ENCODE assay signal across 17 cellular contexts in genomic region chr2:222904557-222905258, GRCh38. TPM values are rescaled to one million over a fixed set of nuclear protein-coding genes. Genes with fewer than 3 reads are reported as not detected.
DNase-seq lines count a peak whose midpoint lies in the region; ATAC-seq and TF ChIP-seq lines count a peak whose summit lies in the region.
"Had no signal": no experiment of that assay in that cellular context is flagged by ENCODE, and none has a peak within 500 bp of the region (broad histone marks: within the 10 kb centered on the region; RNA-seq: fewer than 3 reads in every experiment).

No MANE protein-coding gene starts in this region.

- H3K9ac ChIP-seq in fibroblast of lung (ENCODE audit: insufficient read depth, low read length): no peak overlapping the region

- H3K79me2 ChIP-seq in fibroblast of lung (ENCODE audit: control insufficient read depth, insufficient read depth, low read length): peaks cover 72% of the 10 kb centered on the region

- DNase-seq in WTC11 (ENCODE audit: low spot score) (no peak), fibroblast of lung (ENCODE audit: low read depth in 2 of 2) (peak; percentile 95 to 97), skeletal muscle cell (ENCODE audit: low read depth) (peak; percentile 80), posterior vena cava (ENCODE audit: low spot score) (no peak), GM20000 (ENCODE audit: low spot score) (no peak)
- DNase-seq in activated CD4-positive, alpha-beta T cell treated with anti-CD3 and anti-CD28 coated beads for 48 hours: no peak
- no peak for DNase-seq in stimulated activated CD4-positive, alpha-beta T cell treated with anti-CD3 and anti-CD28 coated beads, Interleukin-4, amount 100 ng/mL, for 1 hour
- DNase-seq: activated CD4-positive, alpha-beta T cell treated with anti-CD3 and anti-CD28 coated beads, Interleukin-2, amount 10 ng/mL, durations not matched to agents 24 days and 14 days; CD8-positive, alpha-beta T cell; dermis blood vessel endothelial cell; heart left ventricle; MG63; NCI-H2171 treated with DMSO at 0.1 percent for 48 hours; nucleus accumbens; T-cell had no signal

- peak overlapping the region; percentile 0; the same call in 1 of the 2 replicates for H3K27ac ChIP-seq in C4-2B
- H3K27ac ChIP-seq in fibroblast of lung (ENCODE audit: insufficient read depth, low read length): peak overlapping the region; percentile 56

- H3K36me3 ChIP-seq in fibroblast of lung (ENCODE audit: control insufficient read depth, insufficient read depth, low read length): peaks cover 1% of the 10 kb centered on the region

- no peaks in the 10 kb centered on the region for H3K27me3 ChIP-seq in fibroblast of lung (ENCODE audit: control insufficient read depth, insufficient read depth, low read length)
- H3K27me3 ChIP-seq: heart left ventricle, MG63 had no signal

- H3K9me3 ChIP-seq in fibroblast of lung (ENCODE audit: control insufficient read depth, insufficient read depth, low read depth, low read length): no peaks in the 10 kb centered on the region
- H3K9me3 ChIP-seq: heart left ventricle, MG63 had no signal

- no peak overlapping the region for H2AFZ ChIP-seq in fibroblast of lung (ENCODE audit: low read length)

- H3K4me1 ChIP-seq in fibroblast of lung (ENCODE audit: control insufficient read depth, extremely low read depth, insufficient read depth, low read length): peaks cover 29% of the 10 kb centered on the region

- ATAC-seq in WTC11: no peak
- ATAC-seq: CD8-positive, alpha-beta T cell; T-cell had no signal

- intact Hi-C loops in posterior vena cava (cut with DNase I): loop anchor here in 1 of 2 donors (5.0 kb wide), 1 partner anchor 197 kb away; no protein-coding TSS in a partner anchor

- POLR2A ChIA-PET in WTC11 (lab: Charles Lee): no interaction called here

- H3K4me3 ChIP-seq in fibroblast of lung (replicated peaks in 1 of 4; ENCODE audit: control extremely low read depth in 1 of 4, insufficient read depth in 1 of 4, low read depth in 3 of 4, low read length in 4 of 4) (no peak overlapping the region), skeletal muscle cell (ENCODE audit: low read depth, low read length) (no peak overlapping the region)
- H3K4me3 ChIP-seq: heart left ventricle, MG63 had no signal

- no peak overlapping the region for H3K4me3 Mint-ChIP-seq in WTC11
- H3K4me3 Mint-ChIP-seq: activated CD4-positive, alpha-beta T cell treated with anti-CD3 and anti-CD28 coated beads, Interleukin-2, amount 10 ng/mL, durations not matched to agents 24 days and 14 days; CD8-positive, alpha-beta T cell; T-cell had no signal

- H3K4me2 ChIP-seq in fibroblast of lung (ENCODE audit: extremely low read depth, insufficient read depth, low read length): peak overlapping the region; percentile 62

- CTCF ChIA-PET in WTC11 (lab: Charles Lee): interaction anchor here (0.7 to 1.1 kb wide), 2 partner anchors 199 to 214 kb away, joined by 3 read pairs; no protein-coding TSS in a partner anchor

- H3K27ac Mint-ChIP-seq in WTC11: peak overlapping the region; percentile 36
- H3K27ac Mint-ChIP-seq: activated CD4-positive, alpha-beta T cell treated with anti-CD3 and anti-CD28 coated beads, Interleukin-2, amount 10 ng/mL, durations not matched to agents 24 days and 14 days; activated T-helper 2 cell treated with anti-CD3 and anti-CD28 coated beads, Interferon-gamma antibody, Interleukin-2, Interleukin-4, amounts not matched to agents 10 μg/mL and 5 μg/mL and 100 μg/mL, durations not matched to agents 14 hours and 24 hours and 36 hours; CD8-positive, alpha-beta T cell; T-cell had no signal

- peaks cover 84% of the 10 kb centered on the region for H3K4me1 Mint-ChIP-seq in WTC11

- H3K36me3 Mint-ChIP-seq in WTC11: no peaks in the 10 kb centered on the region; the same call in 1 of the 2 replicates

- TF ChIP-seq CTCF in C4-2B (conservative IDR thresholded peaks at IDR 0.05) (no peak), WTC11 (IDR thresholded peaks at IDR 0.05) (no peak), fibroblast of lung (conservative IDR thresholded peaks at IDR 0.05 in 1 of 2, IDR thresholded peaks at IDR 0.05 in 1 of 2; ENCODE audit: low read depth in 1 of 2, low read length in 2 of 2) (no peak), GM20000 (IDR thresholded peaks at IDR 0.05; ENCODE audit: extremely low read depth, missing control alignments) (no peak)

- no peaks in the 10 kb centered on the region for H4K20me1 ChIP-seq in fibroblast of lung (ENCODE audit: control insufficient read depth, extremely low read depth, insufficient read depth, low read length)

- no peaks in the 10 kb centered on the region for H3K9me3 Mint-ChIP-seq in WTC11
- H3K9me3 Mint-ChIP-seq: activated CD4-positive, alpha-beta T cell treated with anti-CD3 and anti-CD28 coated beads, Interleukin-2, amount 10 ng/mL, durations not matched to agents 24 days and 14 days; activated T-helper 2 cell treated with anti-CD3 and anti-CD28 coated beads, Interferon-gamma antibody, Interleukin-2, Interleukin-4, amounts not matched to agents 10 μg/mL and 5 μg/mL and 100 μg/mL, durations not matched to agents 14 hours and 24 hours and 36 hours; CD8-positive, alpha-beta T cell; T-cell had no signal

- H3K27me3 Mint-ChIP-seq in WTC11 (ENCODE audit: low read depth): no peaks in the 10 kb centered on the region
- H3K27me3 Mint-ChIP-seq: activated CD4-positive, alpha-beta T cell treated with anti-CD3 and anti-CD28 coated beads, Interleukin-2, amount 10 ng/mL, durations not matched to agents 24 days and 14 days; T-cell had no signal

TF ChIP-seq in WTC11, 78 proteins besides CTCF, POLR2A, EP300 and RAD21:
- no peak for TF ChIP-seq ZNF512 (CRISPR knock-in tag; IDR thresholded peaks at IDR 0.05; ENCODE audit: borderline replicate concordance)
- TF ChIP-seq TEAD1 (CRISPR knock-in tag; IDR thresholded peaks at IDR 0.05): no peak
- no peak for TF ChIP-seq ZNF425 (CRISPR knock-in tag; conservative IDR thresholded peaks at IDR 0.05)
- no peak for TF ChIP-seq PRRX2 (CRISPR knock-in tag; IDR thresholded peaks at IDR 0.05)
- TF ChIP-seq FOXP4 (CRISPR knock-in tag; IDR thresholded peaks at IDR 0.05): no peak
TF ChIP-seq in WTC11: peak in this region for 0.

RNA-seq across cellular contexts. Expression of gene ACSL3, which starts 43.9 kb away (rescaled TPM):
- total RNA-seq in WTC11 (2021): 78.4 to 100 TPM (median 82.2 TPM) in 3 replicates
- 233 and 377 TPM in 2 replicates for total RNA-seq in fibroblast of lung
- polyA plus RNA-seq in fibroblast of lung: 119 and 147 TPM in 2 replicates
- 109 and 119 TPM in 2 replicates for polyA plus RNA-seq in fibroblast of lung (2012)
- 104 and 159 TPM in 2 replicates for polyA minus RNA-seq in fibroblast of lung (ENCODE audit: low replicate concordance)
- 10 to 100 TPM; 52.2 to 54.6 TPM for total RNA-seq in posterior vena cava

Comparison
In these comparisons a context has a peak if more than half of its experiments do, and no peak if none do; other contexts are left out.
1. DNase-seq: peak in fibroblast of lung (2 of 2) and skeletal muscle cell (single experiment); none in WTC11 (single experiment), activated CD4-positive, alpha-beta T cell treated with anti-CD3 and anti-CD28 coated beads for 48 hours (single experiment), stimulated activated CD4-positive, alpha-beta T cell treated with anti-CD3 and anti-CD28 coated beads, Interleukin-4, amount 100 ng/mL, for 1 hour (single experiment), posterior vena cava (single experiment) and GM20000 (single experiment).